In genomic region chr5:174769005-174769404, GRCh38 we compare ENCODE assay signal across 7 cellular contexts. TPM values are rescaled to one million over a fixed set of nuclear protein-coding genes. Genes with fewer than 3 reads are reported as not detected.
"Had no signal": no experiment of that assay in that cellular context is flagged by ENCODE, and none has a peak within 500 bp of the region (broad histone marks: within the 10 kb centered on the region; RNA-seq: fewer than 3 reads in every experiment).

No MANE protein-coding gene starts in this region.

- H3K27ac ChIP-seq: HL-60 had no signal

- H3K27ac Mint-ChIP-seq: GM23338, H9, HFFc6, IgD-negative memory B cell had no signal

- H3K4me3 ChIP-seq: GM23338 had no signal

- H3K4me3 Mint-ChIP-seq: GM23338, H9, HFFc6, IgD-negative memory B cell had no signal

- H3K9me3 Mint-ChIP-seq: GM23338, H9 had no signal

- H3K4me1 Mint-ChIP-seq: GM23338, H9 had no signal

- DNase-seq: H9, HCEC 1CT, HFFc6 had no signal

- H3K36me3 Mint-ChIP-seq: IgD-negative memory B cell had no signal

RNA-seq across cellular contexts. Expression of gene MSX2, which starts 44.6 kb away (rescaled TPM):
- total RNA-seq: HepG2, HFFc6 had no signal
